Comparison of ENCODE assay signal across 8 cellular contexts in genomic region chr17:10697092-10698081, GRCh38. TPM values are rescaled to one million over a fixed set of nuclear protein-coding genes. Genes with fewer than 3 reads are reported as not detected.
DNase-seq lines count a peak whose midpoint lies in the region; ATAC-seq and TF ChIP-seq lines count a peak whose summit lies in the region.

Gene ADPRM (plus strand): TSS chr17:10697594. CDS start chr17:10704927, 7,333 bp downstream.
Gene SCO1 (minus strand): TSS chr17:10697533. CDS start chr17:10697507, 26 bp downstream.

- H3K36me3 ChIP-seq in BE2C: no peaks in the 10 kb centered on the region

- peak within 1 kb of the TSS; percentile 95 for H3K27ac Mint-ChIP-seq in activated CD4-positive, alpha-beta T cell treated with anti-CD3 and anti-CD28 coated beads for 36 hours

- peaks cover 56% of the 10 kb centered on the region for H3K4me1 Mint-ChIP-seq in activated CD4-positive, alpha-beta T cell treated with anti-CD3 and anti-CD28 coated beads for 36 hours

- H3K27me3 ChIP-seq in BE2C: no peaks in the 10 kb centered on the region

- H3K9me3 Mint-ChIP-seq in activated CD4-positive, alpha-beta T cell treated with anti-CD3 and anti-CD28 coated beads for 36 hours (ENCODE audit: low read depth): no peaks in the 10 kb centered on the region

- peak; percentile 33; the same call in 1 of the 2 replicates for TF ChIP-seq CTCF in BE2C (IDR thresholded peaks at IDR 0.05; ENCODE audit: low read depth, low read length)

- H3K27ac ChIP-seq in cingulate gyrus (ENCODE audit: low read depth, low read length): peak within 1 kb of the TSS; percentile 79

- H3K27me3 Mint-ChIP-seq in activated CD4-positive, alpha-beta T cell treated with anti-CD3 and anti-CD28 coated beads for 36 hours: no peaks in the 10 kb centered on the region

- H3K4me3 Mint-ChIP-seq in activated CD4-positive, alpha-beta T cell treated with anti-CD3 and anti-CD28 coated beads for 36 hours: peak within 1 kb of the TSS; percentile 91

- intact Hi-C loops in activated CD4-positive, alpha-beta T cell treated with anti-CD3 and anti-CD28 coated beads for 36 hours (cut with DNase I, micrococcal nuclease): loop anchor here in 1 of 2 experiments (1.0 to 5.0 kb wide), 5 partner anchors 32 to 1325 kb away; partner anchors contain the start of genes CFAP52, MAP2K4, STX8 and ZNF18

- peaks cover 48% of the 10 kb centered on the region for H3K36me3 Mint-ChIP-seq in activated CD4-positive, alpha-beta T cell treated with anti-CD3 and anti-CD28 coated beads for 36 hours (ENCODE audit: low read depth)

- POLR2A ChIA-PET in activated CD4-positive, alpha-beta T cell treated with anti-CD3 and anti-CD28 coated beads for 36 hours (lab: Charles Lee): no interaction called here

- DNase-seq in BE2C (peak; percentile 89), NCI-H510A treated with DMSO at 0.1 percent for 48 hours (lab: John Stamatoyannopoulos, UW) (peak; percentile 85), kidney glomerular epithelial cell (lab: John Stamatoyannopoulos, UW) (peak; percentile 87)
- DNase-seq in activated CD4-positive, alpha-beta T cell treated with anti-CD3 and anti-CD28 coated beads for 36 hours: peak; percentile 94
- DNase-seq in stimulated activated CD4-positive, alpha-beta T cell treated with anti-CD3 and anti-CD28 coated beads, Interleukin-1b, Interleukin-23, amount 100 ng/mL, for 1 hour (ENCODE audit: low read depth in 2 of 2): peak; percentile 59 to 72

- TF ChIP-seq POLR2A in GM19099 (IDR thresholded peaks at IDR 0.05; ENCODE audit: extremely low read depth, insufficient read length, low read depth): peak; percentile 97

- H3K9me3 ChIP-seq in BE2C: no peaks in the 10 kb centered on the region

- CTCF ChIA-PET in activated CD4-positive, alpha-beta T cell treated with anti-CD3 and anti-CD28 coated beads for 36 hours (lab: Charles Lee): interaction anchor here (1.0 to 2.6 kb wide), 2 partner anchors 13 to 51 kb away, joined by 4 to 15 read pairs; no protein-coding TSS in a partner anchor

- ATAC-seq in HG03432 (IDR thresholded peaks at IDR 0.05; ENCODE audit: unreplicated experiment): peak; percentile 96
- ATAC-seq in activated CD4-positive, alpha-beta T cell treated with anti-CD3 and anti-CD28 coated beads for 36 hours: peak; percentile 95

- peak within 1 kb of the TSS; percentile 70 for H3K4me3 ChIP-seq in BE2C (ENCODE audit: low read depth, low read length)

- H3K4me1 ChIP-seq in BE2C: no peaks in the 10 kb centered on the region

RNA-seq across cellular contexts. Expression of gene ADPRM, which starts in this region (rescaled TPM):
- 7.1 TPM for polyA plus RNA-seq in BE2C (2012; ENCODE audit: insufficient read depth, insufficient read length, low read depth)
- 10 to 100 TPM; 11.2 to 12.8 TPM for total RNA-seq in activated CD4-positive, alpha-beta T cell treated with anti-CD3 and anti-CD28 coated beads for 36 hours

RNA-seq across cellular contexts. Expression of gene SCO1, which starts in this region (rescaled TPM):
- polyA plus RNA-seq in BE2C (2012; ENCODE audit: insufficient read depth, insufficient read length, low read depth): 12.6 TPM
- 10 to 100 TPM; 39.7 to 42.3 TPM for total RNA-seq in activated CD4-positive, alpha-beta T cell treated with anti-CD3 and anti-CD28 coated beads for 36 hours

Comparison
In these comparisons a context has a peak if more than half of its experiments do, and no peak if none do; other contexts are left out.
1. Peak in every context shown above with its lines: DNase-seq, ATAC-seq, H3K4me3 ChIP-seq and H3K27ac ChIP-seq.